Comparison of ENCODE assay signal across 1 cellular context in the genomic region with DNA sequence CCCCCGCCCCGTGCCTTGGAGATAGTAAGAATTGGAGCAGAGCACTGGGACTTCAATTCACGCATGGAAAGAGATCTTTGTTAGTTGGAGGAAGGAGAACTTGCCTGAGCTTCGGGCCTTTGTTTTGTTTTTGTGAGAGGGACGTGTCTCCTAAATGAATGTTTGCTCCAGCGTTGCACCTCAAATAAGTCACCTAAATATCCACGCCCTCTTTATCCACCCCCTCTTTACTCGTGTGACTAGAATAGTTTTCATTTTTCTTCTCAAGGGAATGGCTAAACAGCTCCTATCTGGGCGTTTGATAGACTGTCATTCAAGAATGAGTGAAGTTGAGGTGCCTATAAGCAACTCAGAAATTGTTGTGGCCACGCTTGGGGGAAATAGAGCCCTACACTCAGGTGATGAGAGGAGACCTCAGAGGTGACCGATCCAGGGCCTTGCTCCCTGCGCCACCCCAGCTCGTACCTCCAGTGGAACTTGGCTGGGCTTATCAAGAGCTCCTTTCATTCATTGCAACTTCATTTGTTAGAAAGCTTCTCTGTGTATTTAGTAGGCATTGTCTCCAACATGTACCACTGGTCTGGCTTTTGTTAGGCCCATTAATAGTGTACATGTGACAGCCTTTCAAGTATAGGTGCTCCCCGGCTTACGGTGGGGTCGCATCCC.
TF ChIP-seq lines count a peak whose summit lies in the region.

No MANE protein-coding gene starts in this region.

TF ChIP-seq in HepG2, 621 proteins besides CTCF, POLR2A, EP300 and RAD21 (continues in another document):
- TF ChIP-seq ZNF749 (CRISPR knock-in tag; IDR thresholded peaks at IDR 0.05; ENCODE audit: borderline replicate concordance) (peak; percentile 51; the same call in 1 of the 2 replicates), SMYD3 (CRISPR knock-in tag; IDR thresholded peaks at IDR 0.05) (0 out of 2 replicates have a peak, but pooled peaks have one; percentile 51), ZMAT3 (CRISPR knock-in tag; conservative IDR thresholded peaks at IDR 0.05) (no peak), ZNF441 (CRISPR knock-in tag; IDR thresholded peaks at IDR 0.05; ENCODE audit: borderline replicate concordance) (0 out of 2 replicates have a peak, but pooled peaks have one; percentile 7), FOXC1 (CRISPR knock-in tag; IDR thresholded peaks at IDR 0.05; ENCODE audit: borderline replicate concordance) (0 out of 2 replicates have a peak, but pooled peaks have one; percentile 45), ZNF709 (CRISPR knock-in tag; IDR thresholded peaks at IDR 0.05) (peak; percentile 28), ADNP (CRISPR knock-in tag; IDR thresholded peaks at IDR 0.05) (no peak), ZNF101 (CRISPR knock-in tag; IDR thresholded peaks at IDR 0.05; ENCODE audit: borderline replicate concordance, low read depth) (0 out of 2 replicates have a peak, but pooled peaks have one; percentile 14), ZFP37 (CRISPR knock-in tag; IDR thresholded peaks at IDR 0.05; ENCODE audit: borderline replicate concordance) (no peak), ZNF564 (CRISPR knock-in tag; IDR thresholded peaks at IDR 0.05) (no peak), ZNF724P (CRISPR knock-in tag; IDR thresholded peaks at IDR 0.05; ENCODE audit: borderline replicate concordance) (no peak), ATF1 (CRISPR knock-in tag; IDR thresholded peaks at IDR 0.05) (0 out of 2 replicates have a peak, but pooled peaks have one; percentile 20), TCF7 (IDR thresholded peaks at IDR 0.05; ENCODE audit: low read depth) (no peak), ZBTB3 (CRISPR knock-in tag; IDR thresholded peaks at IDR 0.05; ENCODE audit: borderline replicate concordance, low read depth) (0 out of 2 replicates have a peak, but pooled peaks have one; percentile 10), ZNF550 (CRISPR knock-in tag; IDR thresholded peaks at IDR 0.05; ENCODE audit: borderline replicate concordance) (0 out of 2 replicates have a peak, but pooled peaks have one; percentile 4), ZBTB38 (CRISPR knock-in tag; IDR thresholded peaks at IDR 0.05) (peak; percentile 84), GATA4 (IDR thresholded peaks at IDR 0.05; ENCODE audit: borderline replicate concordance, low read depth) (0 out of 2 replicates have a peak, but pooled peaks have one; percentile 24), KLF9 (CRISPR knock-in tag; IDR thresholded peaks at IDR 0.05; ENCODE audit: low read depth) (no peak), MTA3 (CRISPR knock-in tag; IDR thresholded peaks at IDR 0.05) (no peak), NCOA1 (CRISPR knock-in tag; IDR thresholded peaks at IDR 0.05) (peak; percentile 67; the same call in 1 of the 2 replicates), ZNF343 (CRISPR knock-in tag; IDR thresholded peaks at IDR 0.05) (no peak)
- TF ChIP-seq, protein P1, sequence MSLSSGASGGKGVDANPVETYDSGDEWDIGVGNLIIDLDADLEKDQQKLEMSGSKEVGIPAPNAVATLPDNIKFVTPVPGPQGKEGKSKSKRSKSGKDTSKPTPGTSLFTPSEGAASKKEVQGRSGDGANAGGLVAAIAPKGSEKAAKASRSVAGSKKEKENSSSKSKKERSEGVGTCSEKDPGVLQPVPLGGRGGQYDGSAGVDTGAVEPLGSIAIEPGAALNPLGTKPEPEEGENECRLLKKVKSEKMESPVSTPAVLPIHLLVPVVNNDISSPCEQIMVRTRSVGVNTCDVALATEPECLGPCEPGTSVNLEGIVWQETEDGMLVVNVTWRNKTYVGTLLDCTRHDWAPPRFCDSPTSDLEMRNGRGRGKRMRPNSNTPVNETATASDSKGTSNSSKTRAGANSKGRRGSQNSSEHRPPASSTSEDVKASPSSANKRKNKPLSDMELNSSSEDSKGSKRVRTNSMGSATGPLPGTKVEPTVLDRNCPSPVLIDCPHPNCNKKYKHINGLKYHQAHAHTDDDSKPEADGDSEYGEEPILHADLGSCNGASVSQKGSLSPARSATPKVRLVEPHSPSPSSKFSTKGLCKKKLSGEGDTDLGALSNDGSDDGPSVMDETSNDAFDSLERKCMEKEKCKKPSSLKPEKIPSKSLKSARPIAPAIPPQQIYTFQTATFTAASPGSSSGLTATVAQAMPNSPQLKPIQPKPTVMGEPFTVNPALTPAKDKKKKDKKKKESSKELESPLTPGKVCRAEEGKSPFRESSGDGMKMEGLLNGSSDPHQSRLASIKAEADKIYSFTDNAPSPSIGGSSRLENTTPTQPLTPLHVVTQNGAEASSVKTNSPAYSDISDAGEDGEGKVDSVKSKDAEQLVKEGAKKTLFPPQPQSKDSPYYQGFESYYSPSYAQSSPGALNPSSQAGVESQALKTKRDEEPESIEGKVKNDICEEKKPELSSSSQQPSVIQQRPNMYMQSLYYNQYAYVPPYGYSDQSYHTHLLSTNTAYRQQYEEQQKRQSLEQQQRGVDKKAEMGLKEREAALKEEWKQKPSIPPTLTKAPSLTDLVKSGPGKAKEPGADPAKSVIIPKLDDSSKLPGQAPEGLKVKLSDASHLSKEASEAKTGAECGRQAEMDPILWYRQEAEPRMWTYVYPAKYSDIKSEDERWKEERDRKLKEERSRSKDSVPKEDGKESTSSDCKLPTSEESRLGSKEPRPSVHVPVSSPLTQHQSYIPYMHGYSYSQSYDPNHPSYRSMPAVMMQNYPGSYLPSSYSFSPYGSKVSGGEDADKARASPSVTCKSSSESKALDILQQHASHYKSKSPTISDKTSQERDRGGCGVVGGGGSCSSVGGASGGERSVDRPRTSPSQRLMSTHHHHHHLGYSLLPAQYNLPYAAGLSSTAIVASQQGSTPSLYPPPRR (CRISPR knock-in tag; IDR thresholded peaks at IDR 0.05; ENCODE audit: borderline replicate concordance): no peak
- TF ChIP-seq, protein P2, sequence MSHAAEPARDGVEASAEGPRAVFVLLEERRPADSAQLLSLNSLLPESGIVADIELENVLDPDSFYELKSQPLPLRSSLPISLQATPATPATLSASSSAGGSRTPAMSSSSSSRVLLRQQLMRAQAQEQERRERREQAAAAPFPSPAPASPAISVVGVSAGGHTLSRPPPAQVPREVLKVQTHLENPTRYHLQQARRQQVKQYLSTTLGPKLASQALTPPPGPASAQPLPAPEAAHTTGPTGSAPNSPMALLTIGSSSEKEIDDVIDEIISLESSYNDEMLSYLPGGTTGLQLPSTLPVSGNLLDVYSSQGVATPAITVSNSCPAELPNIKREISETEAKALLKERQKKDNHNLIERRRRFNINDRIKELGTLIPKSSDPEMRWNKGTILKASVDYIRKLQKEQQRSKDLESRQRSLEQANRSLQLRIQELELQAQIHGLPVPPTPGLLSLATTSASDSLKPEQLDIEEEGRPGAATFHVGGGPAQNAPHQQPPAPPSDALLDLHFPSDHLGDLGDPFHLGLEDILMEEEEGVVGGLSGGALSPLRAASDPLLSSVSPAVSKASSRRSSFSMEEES (CRISPR knock-in tag; IDR thresholded peaks at IDR 0.05): peak; percentile 20; the same call in 1 of the 2 replicates
- TF ChIP-seq, protein P3, sequence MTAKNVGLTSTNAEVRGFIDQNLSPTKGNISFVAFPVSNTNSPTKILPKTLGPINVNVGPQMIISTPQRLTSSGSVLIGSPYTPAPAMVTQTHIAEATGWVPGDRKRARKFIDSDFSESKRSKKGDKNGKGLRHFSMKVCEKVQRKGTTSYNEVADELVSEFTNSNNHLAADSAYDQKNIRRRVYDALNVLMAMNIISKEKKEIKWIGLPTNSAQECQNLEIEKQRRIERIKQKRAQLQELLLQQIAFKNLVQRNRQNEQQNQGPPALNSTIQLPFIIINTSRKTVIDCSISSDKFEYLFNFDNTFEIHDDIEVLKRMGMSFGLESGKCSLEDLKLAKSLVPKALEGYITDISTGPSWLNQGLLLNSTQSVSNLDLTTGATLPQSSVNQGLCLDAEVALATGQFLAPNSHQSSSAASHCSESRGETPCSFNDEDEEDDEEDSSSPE (CRISPR knock-in tag; IDR thresholded peaks at IDR 0.05): peak; percentile 4; the same call in 1 of the 2 replicates
- TF ChIP-seq, protein P4, sequence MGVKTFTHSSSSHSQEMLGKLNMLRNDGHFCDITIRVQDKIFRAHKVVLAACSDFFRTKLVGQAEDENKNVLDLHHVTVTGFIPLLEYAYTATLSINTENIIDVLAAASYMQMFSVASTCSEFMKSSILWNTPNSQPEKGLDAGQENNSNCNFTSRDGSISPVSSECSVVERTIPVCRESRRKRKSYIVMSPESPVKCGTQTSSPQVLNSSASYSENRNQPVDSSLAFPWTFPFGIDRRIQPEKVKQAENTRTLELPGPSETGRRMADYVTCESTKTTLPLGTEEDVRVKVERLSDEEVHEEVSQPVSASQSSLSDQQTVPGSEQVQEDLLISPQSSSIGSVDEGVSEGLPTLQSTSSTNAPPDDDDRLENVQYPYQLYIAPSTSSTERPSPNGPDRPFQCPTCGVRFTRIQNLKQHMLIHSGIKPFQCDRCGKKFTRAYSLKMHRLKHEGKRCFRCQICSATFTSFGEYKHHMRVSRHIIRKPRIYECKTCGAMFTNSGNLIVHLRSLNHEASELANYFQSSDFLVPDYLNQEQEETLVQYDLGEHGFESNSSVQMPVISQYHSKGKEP (CRISPR knock-in tag; IDR thresholded peaks at IDR 0.05): no peak
- TF ChIP-seq, protein P5, sequence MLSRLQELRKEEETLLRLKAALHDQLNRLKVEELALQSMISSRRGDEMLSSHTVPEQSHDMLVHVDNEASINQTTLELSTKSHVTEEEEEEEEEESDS (CRISPR knock-in tag; IDR thresholded peaks at IDR 0.05; ENCODE audit: borderline replicate concordance): peak; percentile 70; the same call in 1 of the 2 replicates
- TF ChIP-seq, protein P6, sequence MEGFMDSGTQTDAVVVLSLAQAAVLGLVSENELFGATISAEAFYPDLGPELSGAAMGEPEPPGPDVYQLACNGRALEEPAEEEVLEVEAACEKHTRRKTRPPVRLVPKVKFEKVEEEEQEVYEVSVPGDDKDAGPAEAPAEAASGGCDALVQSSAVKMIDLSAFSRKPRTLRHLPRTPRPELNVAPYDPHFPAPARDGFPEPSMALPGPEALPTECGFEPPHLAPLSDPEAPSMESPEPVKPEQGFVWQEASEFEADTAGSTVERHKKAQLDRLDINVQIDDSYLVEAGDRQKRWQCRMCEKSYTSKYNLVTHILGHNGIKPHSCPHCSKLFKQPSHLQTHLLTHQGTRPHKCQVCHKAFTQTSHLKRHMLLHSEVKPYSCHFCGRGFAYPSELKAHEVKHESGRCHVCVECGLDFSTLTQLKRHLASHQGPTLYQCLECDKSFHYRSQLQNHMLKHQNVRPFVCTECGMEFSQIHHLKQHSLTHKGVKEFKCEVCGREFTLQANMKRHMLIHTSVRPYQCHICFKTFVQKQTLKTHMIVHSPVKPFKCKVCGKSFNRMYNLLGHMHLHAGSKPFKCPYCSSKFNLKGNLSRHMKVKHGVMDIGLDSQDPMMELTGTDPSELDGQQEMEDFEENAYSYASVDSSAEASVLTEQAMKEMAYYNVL (CRISPR knock-in tag; IDR thresholded peaks at IDR 0.05; ENCODE audit: borderline replicate concordance): 0 out of 2 replicates have a peak, but pooled peaks have one; percentile 29
- TF ChIP-seq, protein P7, sequence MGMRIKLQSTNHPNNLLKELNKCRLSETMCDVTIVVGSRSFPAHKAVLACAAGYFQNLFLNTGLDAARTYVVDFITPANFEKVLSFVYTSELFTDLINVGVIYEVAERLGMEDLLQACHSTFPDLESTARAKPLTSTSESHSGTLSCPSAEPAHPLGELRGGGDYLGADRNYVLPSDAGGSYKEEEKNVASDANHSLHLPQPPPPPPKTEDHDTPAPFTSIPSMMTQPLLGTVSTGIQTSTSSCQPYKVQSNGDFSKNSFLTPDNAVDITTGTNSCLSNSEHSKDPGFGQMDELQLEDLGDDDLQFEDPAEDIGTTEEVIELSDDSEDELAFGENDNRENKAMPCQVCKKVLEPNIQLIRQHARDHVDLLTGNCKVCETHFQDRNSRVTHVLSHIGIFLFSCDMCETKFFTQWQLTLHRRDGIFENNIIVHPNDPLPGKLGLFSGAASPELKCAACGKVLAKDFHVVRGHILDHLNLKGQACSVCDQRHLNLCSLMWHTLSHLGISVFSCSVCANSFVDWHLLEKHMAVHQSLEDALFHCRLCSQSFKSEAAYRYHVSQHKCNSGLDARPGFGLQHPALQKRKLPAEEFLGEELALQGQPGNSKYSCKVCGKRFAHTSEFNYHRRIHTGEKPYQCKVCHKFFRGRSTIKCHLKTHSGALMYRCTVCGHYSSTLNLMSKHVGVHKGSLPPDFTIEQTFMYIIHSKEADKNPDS (CRISPR knock-in tag; IDR thresholded peaks at IDR 0.05): 0 out of 2 replicates have a peak, but pooled peaks have one; percentile 18
- TF ChIP-seq, protein P8, sequence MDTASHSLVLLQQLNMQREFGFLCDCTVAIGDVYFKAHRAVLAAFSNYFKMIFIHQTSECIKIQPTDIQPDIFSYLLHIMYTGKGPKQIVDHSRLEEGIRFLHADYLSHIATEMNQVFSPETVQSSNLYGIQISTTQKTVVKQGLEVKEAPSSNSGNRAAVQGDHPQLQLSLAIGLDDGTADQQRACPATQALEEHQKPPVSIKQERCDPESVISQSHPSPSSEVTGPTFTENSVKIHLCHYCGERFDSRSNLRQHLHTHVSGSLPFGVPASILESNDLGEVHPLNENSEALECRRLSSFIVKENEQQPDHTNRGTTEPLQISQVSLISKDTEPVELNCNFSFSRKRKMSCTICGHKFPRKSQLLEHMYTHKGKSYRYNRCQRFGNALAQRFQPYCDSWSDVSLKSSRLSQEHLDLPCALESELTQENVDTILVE (CRISPR knock-in tag; IDR thresholded peaks at IDR 0.05): no peak
- TF ChIP-seq, protein P9, sequence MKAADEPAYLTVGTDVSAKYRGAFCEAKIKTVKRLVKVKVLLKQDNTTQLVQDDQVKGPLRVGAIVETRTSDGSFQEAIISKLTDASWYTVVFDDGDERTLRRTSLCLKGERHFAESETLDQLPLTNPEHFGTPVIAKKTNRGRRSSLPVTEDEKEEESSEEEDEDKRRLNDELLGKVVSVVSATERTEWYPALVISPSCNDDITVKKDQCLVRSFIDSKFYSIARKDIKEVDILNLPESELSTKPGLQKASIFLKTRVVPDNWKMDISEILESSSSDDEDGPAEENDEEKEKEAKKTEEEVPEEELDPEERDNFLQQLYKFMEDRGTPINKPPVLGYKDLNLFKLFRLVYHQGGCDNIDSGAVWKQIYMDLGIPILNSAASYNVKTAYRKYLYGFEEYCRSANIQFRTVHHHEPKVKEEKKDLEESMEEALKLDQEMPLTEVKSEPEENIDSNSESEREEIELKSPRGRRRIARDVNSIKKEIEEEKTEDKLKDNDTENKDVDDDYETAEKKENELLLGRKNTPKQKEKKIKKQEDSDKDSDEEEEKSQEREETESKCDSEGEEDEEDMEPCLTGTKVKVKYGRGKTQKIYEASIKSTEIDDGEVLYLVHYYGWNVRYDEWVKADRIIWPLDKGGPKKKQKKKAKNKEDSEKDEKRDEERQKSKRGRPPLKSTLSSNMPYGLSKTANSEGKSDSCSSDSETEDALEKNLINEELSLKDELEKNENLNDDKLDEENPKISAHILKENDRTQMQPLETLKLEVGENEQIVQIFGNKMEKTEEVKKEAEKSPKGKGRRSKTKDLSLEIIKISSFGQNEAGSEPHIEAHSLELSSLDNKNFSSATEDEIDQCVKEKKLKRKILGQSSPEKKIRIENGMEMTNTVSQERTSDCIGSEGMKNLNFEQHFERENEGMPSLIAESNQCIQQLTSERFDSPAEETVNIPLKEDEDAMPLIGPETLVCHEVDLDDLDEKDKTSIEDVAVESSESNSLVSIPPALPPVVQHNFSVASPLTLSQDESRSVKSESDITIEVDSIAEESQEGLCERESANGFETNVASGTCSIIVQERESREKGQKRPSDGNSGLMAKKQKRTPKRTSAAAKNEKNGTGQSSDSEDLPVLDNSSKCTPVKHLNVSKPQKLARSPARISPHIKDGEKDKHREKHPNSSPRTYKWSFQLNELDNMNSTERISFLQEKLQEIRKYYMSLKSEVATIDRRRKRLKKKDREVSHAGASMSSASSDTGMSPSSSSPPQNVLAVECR (CRISPR knock-in tag; IDR thresholded peaks at IDR 0.05; ENCODE audit: borderline replicate concordance): peak; percentile 10; the same call in 1 of the 2 replicates
